In the genomic region with DNA sequence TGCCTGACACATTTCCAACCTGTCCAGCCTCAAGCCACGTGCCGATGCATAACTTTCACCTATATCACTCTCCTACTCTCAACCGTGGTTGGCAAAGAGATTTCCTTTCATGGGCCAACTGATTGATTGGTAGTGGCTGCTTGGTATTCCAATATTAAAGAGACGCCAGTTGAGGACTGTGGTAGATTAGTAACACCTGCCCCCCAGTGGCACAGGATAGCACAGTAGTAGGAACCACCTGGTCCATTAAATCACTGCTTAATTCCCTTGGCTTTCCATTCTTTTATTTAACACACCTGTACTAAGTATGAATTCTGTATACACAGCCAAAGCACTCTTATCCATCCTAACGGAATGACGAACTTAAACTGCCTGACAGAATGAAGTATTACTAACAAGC, we compare ENCODE assay signal across 22 cellular contexts. TPM values are rescaled to one million over a fixed set of nuclear protein-coding genes. Genes with fewer than 3 reads are reported as not detected.
A peak's percentile ranks its signal among the peaks of the same experiment; 100 is the strongest.
DNase-seq lines count a peak whose midpoint lies in the region; ATAC-seq and TF ChIP-seq lines count a peak whose summit lies in the region.
"Had no signal": no experiment of that assay in that cellular context is flagged by ENCODE, and none has a peak within 500 bp of the region (broad histone marks: within the 10 kb centered on the region; RNA-seq: fewer than 3 reads in every experiment).

No MANE protein-coding gene starts in this region.

- H3K27ac Mint-ChIP-seq in endodermal cell: no peak overlapping the region
- H3K27ac Mint-ChIP-seq: CD8-positive, alpha-beta T cell; IgD-negative memory B cell; T-cell; T-helper 2 cell treated with Interferon-gamma antibody and Interleukin-4, amounts not matched to agents 5 μg/mL and 100 μg/mL, for 36 hours had no signal

- ATAC-seq in HG03342 (IDR thresholded peaks at IDR 0.05; ENCODE audit: unreplicated experiment): no peak
- ATAC-seq in HG02642 (IDR thresholded peaks at IDR 0.05; ENCODE audit: poor library complexity, unreplicated experiment): no peak
- ATAC-seq: CD8-positive, alpha-beta T cell; SK-N-SH treated with all-trans-retinoic acid at 6 μM for 48 hours; T-cell had no signal

- TF ChIP-seq RAD21 in Ishikawa (IDR thresholded peaks at IDR 0.05; ENCODE audit: low read depth): 0 out of 2 replicates have a peak, but pooled peaks have one; percentile 6

- DNase-seq in endodermal cell (peak; percentile 45), HPDE6-E6E7 (ENCODE audit: extremely low spot score) (no peak)
- DNase-seq: CD8-positive, alpha-beta T cell; Karpas-422; MG63; NCI-H1694 treated with DMSO at 0.1 percent for 48 hours; NCI-H2107; NCI-H2227 treated with DMSO at 0.1 percent for 48 hours; NCI-H510A; Peyer's patch; T-cell had no signal

- H3K27me3 ChIP-seq in endodermal cell (ENCODE audit: control insufficient read depth, insufficient read depth, low read length, poor library complexity, severe bottlenecking): peaks cover 4% of the 10 kb centered on the region
- H3K27me3 ChIP-seq: BLaER1, MG63, Peyer's patch had no signal

- WGBS in endodermal cell (ENCODE audit: insufficient coverage in 1 of 2, insufficient read length in 1 of 2), 2 experiments: 86 to 91% methylated on average over 4 to 6 of the region's 6 CpGs

- H3K36me3 ChIP-seq in endodermal cell (ENCODE audit: control insufficient read depth, insufficient read depth, low read length): no peaks in the 10 kb centered on the region
- H3K36me3 ChIP-seq: BLaER1, MG63, Peyer's patch had no signal

- no peaks in the 10 kb centered on the region for H3K36me3 Mint-ChIP-seq in endodermal cell (ENCODE audit: low read depth)
- H3K36me3 Mint-ChIP-seq: CD8-positive, alpha-beta T cell; IgD-negative memory B cell; T-cell had no signal

- no peak overlapping the region for H3K9ac ChIP-seq in endodermal cell (ENCODE audit: extremely low read depth, low read length, poor library complexity, severe bottlenecking)
- H3K9ac ChIP-seq: BLaER1 had no signal

- no peak overlapping the region for H3K27ac ChIP-seq in 22Rv1
- H3K27ac ChIP-seq in C4-2B: peak overlapping the region; percentile 11; the same call in 1 of the 2 replicates
- H3K27ac ChIP-seq in endodermal cell (ENCODE audit: low read depth, low read length): no peak overlapping the region
- H3K27ac ChIP-seq: BLaER1, Peyer's patch had no signal

- H3K4me3 Mint-ChIP-seq in endodermal cell: no peak overlapping the region
- H3K4me3 Mint-ChIP-seq: CD8-positive, alpha-beta T cell; IgD-negative memory B cell; T-cell; T-helper 2 cell treated with Interferon-gamma antibody and Interleukin-4, amounts not matched to agents 5 μg/mL and 100 μg/mL, for 36 hours had no signal

- no peak for TF ChIP-seq EP300 in Ishikawa (IDR thresholded peaks at IDR 0.05; ENCODE audit: borderline replicate concordance)

- H3K27me3 Mint-ChIP-seq in endodermal cell (ENCODE audit: insufficient read depth): peaks cover 5% of the 10 kb centered on the region

- H3K4me1 ChIP-seq in endodermal cell (ENCODE audit: control insufficient read depth, insufficient read depth, low read length): no peaks in the 10 kb centered on the region
- H3K4me1 ChIP-seq: BLaER1, Peyer's patch had no signal

- no peaks in the 10 kb centered on the region for H3K9me3 ChIP-seq in endodermal cell (ENCODE audit: control insufficient read depth, low read length)
- H3K9me3 ChIP-seq: BLaER1, MG63, Peyer's patch had no signal

- TF ChIP-seq CTCF in 22Rv1 (IDR thresholded peaks at IDR 0.05) (0 out of 2 replicates have a peak, but pooled peaks have one; percentile 5), C4-2B (conservative IDR thresholded peaks at IDR 0.05) (peak; percentile 23), endodermal cell (conservative IDR thresholded peaks at IDR 0.05) (peak; percentile 53)

- H3K4me3 ChIP-seq in endodermal cell (ENCODE audit: low read length): no peak overlapping the region
- H3K4me3 ChIP-seq: BLaER1, MG63, Peyer's patch had no signal

- H3K9me3 Mint-ChIP-seq in endodermal cell: no peaks in the 10 kb centered on the region
- H3K9me3 Mint-ChIP-seq: CD8-positive, alpha-beta T cell; IgD-negative memory B cell; T-cell; T-helper 2 cell treated with Interferon-gamma antibody and Interleukin-4, amounts not matched to agents 5 μg/mL and 100 μg/mL, for 36 hours had no signal

- H3K4me1 Mint-ChIP-seq in endodermal cell: no peaks in the 10 kb centered on the region
- H3K4me1 Mint-ChIP-seq: IgD-negative memory B cell, T-cell had no signal

TF ChIP-seq in Ishikawa, 13 proteins besides CTCF, POLR2A, EP300 and RAD21:
- TF ChIP-seq FOXM1 (IDR thresholded peaks at IDR 0.05; ENCODE audit: borderline replicate concordance, low read depth) (no peak), TEAD4 (IDR thresholded peaks at IDR 0.05) (no peak), ZBTB7A (IDR thresholded peaks at IDR 0.05; ENCODE audit: low read depth) (no peak)
- TF ChIP-seq, protein P1, sequence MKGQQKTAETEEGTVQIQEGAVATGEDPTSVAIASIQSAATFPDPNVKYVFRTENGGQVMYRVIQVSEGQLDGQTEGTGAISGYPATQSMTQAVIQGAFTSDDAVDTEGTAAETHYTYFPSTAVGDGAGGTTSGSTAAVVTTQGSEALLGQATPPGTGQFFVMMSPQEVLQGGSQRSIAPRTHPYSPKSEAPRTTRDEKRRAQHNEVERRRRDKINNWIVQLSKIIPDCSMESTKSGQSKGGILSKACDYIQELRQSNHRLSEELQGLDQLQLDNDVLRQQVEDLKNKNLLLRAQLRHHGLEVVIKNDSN (IDR thresholded peaks at IDR 0.05): no peak
- TF ChIP-seq, protein P2, sequence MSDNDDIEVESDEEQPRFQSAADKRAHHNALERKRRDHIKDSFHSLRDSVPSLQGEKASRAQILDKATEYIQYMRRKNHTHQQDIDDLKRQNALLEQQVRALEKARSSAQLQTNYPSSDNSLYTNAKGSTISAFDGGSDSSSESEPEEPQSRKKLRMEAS (IDR thresholded peaks at IDR 0.05): no peak

RNA-seq across cellular contexts. Expression of gene FOXB2, which starts 19.1 kb away (rescaled TPM):
- total RNA-seq in endodermal cell: not detected
- polyA plus RNA-seq in endodermal cell (2013, experiment 1 of 2): not detected
- not detected for polyA plus RNA-seq in endodermal cell (2013, experiment 2 of 2)
- total RNA-seq: CD8-positive, alpha-beta T cell; G401; OCI-LY7; Peyer's patch; T-cell had no signal
- polyA plus RNA-seq: IgD-negative memory B cell had no signal
